ENCODE assay signal across 11 cellular contexts in genomic region chr1:41811051-41811795, GRCh38.
DNase-seq lines count a peak whose midpoint lies in the region; ATAC-seq, FAIRE-seq and TF ChIP-seq lines count a peak whose summit lies in the region.
"Had no signal": no experiment of that assay in that cellular context is flagged by ENCODE, and none has a peak within 500 bp of the region (broad histone marks: within the 10 kb centered on the region; RNA-seq: fewer than 3 reads in every experiment).

No MANE protein-coding gene starts in this region.

- no peak for FAIRE-seq in kidney (lab: Jason Lieb, UNC)
- FAIRE-seq: G401.6 had no signal

- no peak overlapping the region for H3K9ac ChIP-seq in kidney (ENCODE audit: low read length in 2 of 2)

- intact Hi-C loops in kidney (cut with DNase I): no loop called here

- H3K36me3 ChIP-seq in kidney (ENCODE audit: control insufficient read depth in 1 of 2, insufficient read depth in 2 of 2, low read length in 2 of 2): no peaks in the 10 kb centered on the region
- H3K36me3 ChIP-seq: transverse colon had no signal

- TF ChIP-seq CTCF in GM10248 (IDR thresholded peaks at IDR 0.05; ENCODE audit: control extremely low read depth, extremely low read depth, low read depth, missing control alignments): no peak
- no peak for TF ChIP-seq CTCF in kidney (IDR thresholded peaks at IDR 0.05; ENCODE audit: borderline replicate concordance, extremely low read depth, insufficient read depth)

- no peaks in the 10 kb centered on the region for H3K4me1 ChIP-seq in kidney (ENCODE audit: control insufficient read depth in 1 of 2, insufficient read depth in 1 of 2, low read depth in 1 of 2, low read length in 2 of 2)

- no peak overlapping the region for H3K27ac ChIP-seq in kidney (ENCODE audit: low read depth in 2 of 2, low read length in 2 of 2)
- H3K27ac ChIP-seq: transverse colon had no signal

- H3K9me3 ChIP-seq in kidney (ENCODE audit: control insufficient read depth in 1 of 2, low read length in 2 of 2): no peaks in the 10 kb centered on the region
- H3K9me3 ChIP-seq: transverse colon had no signal

- POLR2A ChIA-PET in GM10248 (lab: Yijun Ruan, JAX): no interaction called here

- no peak for ATAC-seq in HG02840 (IDR thresholded peaks at IDR 0.05; ENCODE audit: low FRiP score, unreplicated experiment)

- no peak overlapping the region for H3K4me3 ChIP-seq in kidney (ENCODE audit: low read length in 2 of 2)
- H3K4me3 ChIP-seq: transverse colon had no signal

- CTCF ChIA-PET in GM10248 (lab: Yijun Ruan, JAX): interaction anchor here (0.5 to 5.2 kb wide), 26 partner anchors 8 to 658 kb away, joined by 3 to 31 read pairs (median 4); no protein-coding TSS in a partner anchor

- DNase-seq in GM10248 (ENCODE audit: extremely low spot score) (peak; percentile 46), RPMI7951 (ENCODE audit: low read depth) (peak; percentile 79), kidney (no peak), 8988T (no peak), NCI-H510A treated with DMSO at 0.1 percent for 48 hours (lab: John Stamatoyannopoulos, UW) (no peak)
- DNase-seq in activated effector memory CD4-positive, alpha-beta T cell treated with Interleukin-2 at 50 U/mL for 16 hours: peak; percentile 38
- peak; percentile 30 to 44 for DNase-seq in stimulated activated CD4-positive, alpha-beta T cell treated with anti-CD3 and anti-CD28 coated beads, Interleukin-1b, Interleukin-23, amount 100 ng/mL, for 4 hours (ENCODE audit: low read depth in 2 of 2)
- DNase-seq: Right ventricle myocardium superior had no signal

Comparison
In these comparisons a context has a peak if more than half of its experiments do, and no peak if none do; other contexts are left out.
1. DNase-seq: peak in GM10248 (single experiment), RPMI7951 (single experiment), activated effector memory CD4-positive, alpha-beta T cell treated with Interleukin-2 at 50 U/mL for 16 hours (single experiment) and stimulated activated CD4-positive, alpha-beta T cell treated with anti-CD3 and anti-CD28 coated beads, Interleukin-1b, Interleukin-23, amount 100 ng/mL, for 4 hours (2 of 2); none in kidney (single experiment), 8988T (single experiment) and NCI-H510A treated with DMSO at 0.1 percent for 48 hours (single experiment).